Comparison of ENCODE assay signal across 2 cellular contexts in the genomic region with DNA sequence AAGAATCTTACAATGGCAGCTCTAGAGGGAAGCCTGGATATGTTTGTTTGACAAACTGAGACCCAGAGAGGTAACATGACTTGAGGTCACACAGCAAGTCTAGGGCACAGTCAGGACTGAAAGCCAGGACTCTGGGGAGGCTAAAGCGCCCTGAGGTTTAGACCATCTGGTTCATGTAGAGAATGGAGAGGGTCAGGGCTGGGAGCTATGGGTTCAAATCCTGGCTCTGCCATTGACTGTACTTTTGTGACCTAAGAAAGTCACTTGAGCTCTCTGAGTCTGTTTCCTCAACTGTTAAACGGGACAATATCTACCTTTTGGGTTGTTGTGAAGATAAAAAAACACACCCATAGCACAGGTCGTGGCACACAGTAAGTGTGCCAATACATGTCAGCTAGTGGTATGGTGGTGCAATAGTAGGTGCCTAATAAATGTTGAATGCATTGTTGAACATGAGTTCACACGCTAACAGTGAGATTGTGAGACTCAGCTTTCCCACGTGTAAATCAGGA.
TF ChIP-seq lines count a peak whose summit lies in the region.

No MANE protein-coding gene starts in this region.

TF ChIP-seq in HepG2, 621 proteins besides CTCF, POLR2A, EP300 and RAD21 (continues in another document):
- TF ChIP-seq FOXJ3 (CRISPR knock-in tag; IDR thresholded peaks at IDR 0.05; ENCODE audit: borderline replicate concordance): no peak
- no peak for TF ChIP-seq BRD4 (CRISPR knock-in tag; IDR thresholded peaks at IDR 0.05)
- TF ChIP-seq, protein P1, sequence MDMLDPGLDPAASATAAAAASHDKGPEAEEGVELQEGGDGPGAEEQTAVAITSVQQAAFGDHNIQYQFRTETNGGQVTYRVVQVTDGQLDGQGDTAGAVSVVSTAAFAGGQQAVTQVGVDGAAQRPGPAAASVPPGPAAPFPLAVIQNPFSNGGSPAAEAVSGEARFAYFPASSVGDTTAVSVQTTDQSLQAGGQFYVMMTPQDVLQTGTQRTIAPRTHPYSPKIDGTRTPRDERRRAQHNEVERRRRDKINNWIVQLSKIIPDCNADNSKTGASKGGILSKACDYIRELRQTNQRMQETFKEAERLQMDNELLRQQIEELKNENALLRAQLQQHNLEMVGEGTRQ (IDR thresholded peaks at IDR 0.05; ENCODE audit: low read depth, low read length): no peak
- TF ChIP-seq, protein P1 (CRISPR knock-in tag; IDR thresholded peaks at IDR 0.05; ENCODE audit: borderline replicate concordance): no peak
- TF ChIP-seq ZNF558 (CRISPR knock-in tag; IDR thresholded peaks at IDR 0.05; ENCODE audit: borderline replicate concordance): no peak
- no peak for TF ChIP-seq ZNF879 (CRISPR knock-in tag; IDR thresholded peaks at IDR 0.05)
- no peak for TF ChIP-seq KLF11 (CRISPR knock-in tag; IDR thresholded peaks at IDR 0.05)
- TF ChIP-seq ZNF124 (CRISPR knock-in tag; IDR thresholded peaks at IDR 0.05): no peak
- TF ChIP-seq ATF5 (CRISPR knock-in tag; IDR thresholded peaks at IDR 0.05; ENCODE audit: low read depth): no peak
- no peak for TF ChIP-seq GABPA (IDR thresholded peaks at IDR 0.05; ENCODE audit: low read depth, low read length)
- peak; percentile 12; the same call in 1 of the 2 replicates for TF ChIP-seq GABPA (CRISPR knock-in tag; IDR thresholded peaks at IDR 0.05; ENCODE audit: low read depth)
- TF ChIP-seq CHD2 (IDR thresholded peaks at IDR 0.05; ENCODE audit: low read depth, low read length): no peak; the same call in 1 of the 2 replicates
- TF ChIP-seq ZNF839 (CRISPR knock-in tag; IDR thresholded peaks at IDR 0.05; ENCODE audit: borderline replicate concordance): no peak; the same call in 1 of the 2 replicates
- TF ChIP-seq SCMH1 (CRISPR knock-in tag; IDR thresholded peaks at IDR 0.05; ENCODE audit: borderline replicate concordance): no peak
- TF ChIP-seq MYC (CRISPR knock-in tag; IDR thresholded peaks at IDR 0.05; ENCODE audit: borderline replicate concordance): no peak
- no peak for TF ChIP-seq PITX1 (CRISPR knock-in tag; IDR thresholded peaks at IDR 0.05)
- TF ChIP-seq SKI (IDR thresholded peaks at IDR 0.05; ENCODE audit: partially characterized antibody): no peak
- TF ChIP-seq, protein P2, sequence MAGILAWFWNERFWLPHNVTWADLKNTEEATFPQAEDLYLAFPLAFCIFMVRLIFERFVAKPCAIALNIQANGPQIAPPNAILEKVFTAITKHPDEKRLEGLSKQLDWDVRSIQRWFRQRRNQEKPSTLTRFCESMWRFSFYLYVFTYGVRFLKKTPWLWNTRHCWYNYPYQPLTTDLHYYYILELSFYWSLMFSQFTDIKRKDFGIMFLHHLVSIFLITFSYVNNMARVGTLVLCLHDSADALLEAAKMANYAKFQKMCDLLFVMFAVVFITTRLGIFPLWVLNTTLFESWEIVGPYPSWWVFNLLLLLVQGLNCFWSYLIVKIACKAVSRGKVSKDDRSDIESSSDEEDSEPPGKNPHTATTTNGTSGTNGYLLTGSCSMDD (CRISPR knock-in tag; IDR thresholded peaks at IDR 0.05): no peak
- no peak for TF ChIP-seq FOSL2 (CRISPR knock-in tag; IDR thresholded peaks at IDR 0.05)
- TF ChIP-seq ZNF329 (CRISPR knock-in tag; IDR thresholded peaks at IDR 0.05; ENCODE audit: low read depth): no peak
- no peak for TF ChIP-seq MAZ (IDR thresholded peaks at IDR 0.05; ENCODE audit: borderline replicate concordance, low read depth, low read length)
- TF ChIP-seq MAZ (CRISPR knock-in tag; IDR thresholded peaks at IDR 0.05; ENCODE audit: low read depth): no peak
- TF ChIP-seq ARID2 (CRISPR knock-in tag; IDR thresholded peaks at IDR 0.05; ENCODE audit: borderline replicate concordance): no peak
- no peak for TF ChIP-seq TAF1 (CRISPR knock-in tag; IDR thresholded peaks at IDR 0.05)
- TF ChIP-seq NFKBIZ (CRISPR knock-in tag; IDR thresholded peaks at IDR 0.05): peak; percentile 36
- TF ChIP-seq, protein P3, sequence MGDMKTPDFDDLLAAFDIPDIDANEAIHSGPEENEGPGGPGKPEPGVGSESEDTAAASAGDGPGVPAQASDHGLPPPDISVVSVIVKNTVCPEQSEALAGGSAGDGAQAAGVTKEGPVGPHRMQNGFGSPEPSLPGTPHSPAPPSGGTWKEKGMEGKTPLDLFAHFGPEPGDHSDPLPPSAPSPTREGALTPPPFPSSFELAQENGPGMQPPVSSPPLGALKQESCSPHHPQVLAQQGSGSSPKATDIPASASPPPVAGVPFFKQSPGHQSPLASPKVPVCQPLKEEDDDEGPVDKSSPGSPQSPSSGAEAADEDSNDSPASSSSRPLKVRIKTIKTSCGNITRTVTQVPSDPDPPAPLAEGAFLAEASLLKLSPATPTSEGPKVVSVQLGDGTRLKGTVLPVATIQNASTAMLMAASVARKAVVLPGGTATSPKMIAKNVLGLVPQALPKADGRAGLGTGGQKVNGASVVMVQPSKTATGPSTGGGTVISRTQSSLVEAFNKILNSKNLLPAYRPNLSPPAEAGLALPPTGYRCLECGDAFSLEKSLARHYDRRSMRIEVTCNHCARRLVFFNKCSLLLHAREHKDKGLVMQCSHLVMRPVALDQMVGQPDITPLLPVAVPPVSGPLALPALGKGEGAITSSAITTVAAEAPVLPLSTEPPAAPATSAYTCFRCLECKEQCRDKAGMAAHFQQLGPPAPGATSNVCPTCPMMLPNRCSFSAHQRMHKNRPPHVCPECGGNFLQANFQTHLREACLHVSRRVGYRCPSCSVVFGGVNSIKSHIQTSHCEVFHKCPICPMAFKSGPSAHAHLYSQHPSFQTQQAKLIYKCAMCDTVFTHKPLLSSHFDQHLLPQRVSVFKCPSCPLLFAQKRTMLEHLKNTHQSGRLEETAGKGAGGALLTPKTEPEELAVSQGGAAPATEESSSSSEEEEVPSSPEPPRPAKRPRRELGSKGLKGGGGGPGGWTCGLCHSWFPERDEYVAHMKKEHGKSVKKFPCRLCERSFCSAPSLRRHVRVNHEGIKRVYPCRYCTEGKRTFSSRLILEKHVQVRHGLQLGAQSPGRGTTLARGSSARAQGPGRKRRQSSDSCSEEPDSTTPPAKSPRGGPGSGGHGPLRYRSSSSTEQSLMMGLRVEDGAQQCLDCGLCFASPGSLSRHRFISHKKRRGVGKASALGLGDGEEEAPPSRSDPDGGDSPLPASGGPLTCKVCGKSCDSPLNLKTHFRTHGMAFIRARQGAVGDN (CRISPR knock-in tag; IDR thresholded peaks at IDR 0.05): no peak
- TF ChIP-seq KDM5B (CRISPR knock-in tag; IDR thresholded peaks at IDR 0.05; ENCODE audit: borderline replicate concordance): peak; percentile 36
- TF ChIP-seq HCFC1 (IDR thresholded peaks at IDR 0.05; ENCODE audit: low read depth, low read length): no peak

TF ChIP-seq in HEK293T, 16 proteins besides CTCF, POLR2A, EP300 and RAD21:
- TF ChIP-seq ARNT (IDR thresholded peaks at IDR 0.05) (no peak), CTBP1 (IDR thresholded peaks at IDR 0.05; ENCODE audit: borderline replicate concordance) (no peak), SP1 (IDR thresholded peaks at IDR 0.05) (no peak)
